ENCODE assay signal across 31 cellular contexts in genomic region chr15:59157398-59157797, GRCh38. TPM values are rescaled to one million over a fixed set of nuclear protein-coding genes. Genes with fewer than 3 reads are reported as not detected.
"Had no signal": no experiment of that assay in that cellular context is flagged by ENCODE, and none has a peak within 500 bp of the region (broad histone marks: within the 10 kb centered on the region; RNA-seq: fewer than 3 reads in every experiment).

No MANE protein-coding gene starts in this region.

- H3K4me3 Mint-ChIP-seq: natural killer cell had no signal

- H3K4me1 ChIP-seq: heart left ventricle, parathyroid adenoma, psoas muscle, spleen had no signal

- H3K36me3 Mint-ChIP-seq: natural killer cell had no signal

- H3K9me3 Mint-ChIP-seq: natural killer cell had no signal

- H3K79me2 ChIP-seq: parathyroid adenoma had no signal

- H3K4me1 Mint-ChIP-seq: natural killer cell had no signal

- H3K27ac Mint-ChIP-seq: natural killer cell had no signal

- DNase-seq: effector memory CD4-positive, alpha-beta T cell; heart left ventricle; hypothalamus; kidney glomerular epithelial cell; natural killer cell; psoas muscle; retina; spleen; stimulated activated CD4-positive, alpha-beta T cell treated with anti-CD3 and anti-CD28 coated beads, Interleukin-15, amount 100 ng/mL, for 24 hours; stimulated activated CD4-positive, alpha-beta T cell treated with anti-CD3 and anti-CD28 coated beads, Interleukin-1b, Interleukin-23, amount 100 ng/mL, for 48 hours; stimulated activated CD4-positive, alpha-beta T cell treated with anti-CD3 and anti-CD28 coated beads, Interleukin-4, amount 100 ng/mL, for 24 hours; stimulated activated naive CD4-positive, alpha-beta T cell; stomach; substantia nigra; trophoblast cell had no signal

- H3K27me3 ChIP-seq: heart left ventricle, spleen, stomach had no signal

- H3K4me3 ChIP-seq: heart left ventricle, psoas muscle, spleen, stomach had no signal

- H3K9me3 ChIP-seq: heart left ventricle, psoas muscle, spleen, stomach had no signal

- H3K27ac ChIP-seq: heart left ventricle, parathyroid adenoma, psoas muscle, spleen, stomach had no signal

- ATAC-seq: heart left ventricle, natural killer cell, psoas muscle had no signal

- FAIRE-seq: endometrium, frontal cortex, islet of Langerhans had no signal

- H3K9ac ChIP-seq: parathyroid adenoma had no signal

- H2AFZ ChIP-seq: parathyroid adenoma had no signal

RNA-seq across cellular contexts. Expression of gene LDHAL6B, which starts 49.2 kb away (rescaled TPM):
- total RNA-seq: esophagus mucosa, fibroblast of lung, frontal cortex, glomerular endothelial cell, heart left ventricle, liver, lung microvascular endothelial cell, mucosa of gallbladder, myocyte, natural killer cell, omental fat pad, psoas muscle, sciatic nerve, skeletal muscle tissue, spleen, stomach, urinary bladder had no signal
- polyA plus RNA-seq: fibroblast of lung, heart left ventricle, liver, stomach, thymus, urinary bladder had no signal
